ENCODE assay signal across 10 cellular contexts in genomic region chr1:229479660-229480399, GRCh38. TPM values are rescaled to one million over a fixed set of nuclear protein-coding genes. Genes with fewer than 3 reads are reported as not detected.
DNase-seq lines count a peak whose midpoint lies in the region; ATAC-seq and TF ChIP-seq lines count a peak whose summit lies in the region.
"Had no signal": no experiment of that assay in that cellular context is flagged by ENCODE, and none has a peak within 500 bp of the region (broad histone marks: within the 10 kb centered on the region; RNA-seq: fewer than 3 reads in every experiment).

No MANE protein-coding gene starts in this region.

- peak; percentile 69 for DNase-seq in GM12864 (ENCODE audit: low read depth)
- DNase-seq in activated naive CD8-positive, alpha-beta T cell treated with anti-CD3 and anti-CD28 coated beads, Interleukin-2, amount 50 U/mL, for 24 hours, result no peak
- DNase-seq in colonic mucosa, result no peak
- DNase-seq in omental fat pad (ENCODE audit: low spot score), result no peak
- no peak for DNase-seq in left colon
- DNase-seq in mesothelial cell of epicardium (ENCODE audit: low spot score in 2 of 2, unreplicated experiment in 2 of 2), result no peak
- DNase-seq: DMS153 had no signal

- no peaks in the 10 kb centered on the region for H3K9me3 ChIP-seq in colonic mucosa

- no peaks in the 10 kb centered on the region for H3K27me3 Mint-ChIP-seq in activated naive CD8-positive, alpha-beta T cell treated with anti-CD3 and anti-CD28 coated beads, Interleukin-2, amount 50 U/mL, for 24 hours
- no peaks in the 10 kb centered on the region for H3K27me3 Mint-ChIP-seq in mesothelial cell of epicardium (ENCODE audit: low read depth)

- H3K36me3 ChIP-seq in colonic mucosa, result no peaks in the 10 kb centered on the region

- TF ChIP-seq CTCF in GM12864 (IDR thresholded peaks at IDR 0.05; ENCODE audit: low read depth, low read length, missing control alignments) (no peak), colonic mucosa (IDR thresholded peaks at IDR 0.05) (no peak), omental fat pad (IDR thresholded peaks at IDR 0.05) (no peak), mesothelial cell of epicardium (IDR thresholded peaks at IDR 0.05; ENCODE audit: unreplicated experiment) (no peak)

- no peaks in the 10 kb centered on the region for H3K27me3 ChIP-seq in colonic mucosa

- H3K27ac ChIP-seq in colonic mucosa, result no peak overlapping the region

- H3K9me3 Mint-ChIP-seq in activated naive CD8-positive, alpha-beta T cell treated with anti-CD3 and anti-CD28 coated beads, Interleukin-2, amount 50 U/mL, for 24 hours, result no peaks in the 10 kb centered on the region
- no peaks in the 10 kb centered on the region for H3K9me3 Mint-ChIP-seq in mesothelial cell of epicardium
- H3K9me3 Mint-ChIP-seq: T-helper 2 cell treated with Interferon-gamma antibody and Interleukin-4, amounts not matched to agents 5 μg/mL and 100 μg/mL, for 36 hours had no signal

- H3K4me3 Mint-ChIP-seq in activated naive CD8-positive, alpha-beta T cell treated with anti-CD3 and anti-CD28 coated beads, Interleukin-2, amount 50 U/mL, for 24 hours, result no peak overlapping the region
- H3K4me3 Mint-ChIP-seq in mesothelial cell of epicardium, result no peak overlapping the region
- H3K4me3 Mint-ChIP-seq: T-helper 2 cell treated with Interferon-gamma antibody and Interleukin-4, amounts not matched to agents 5 μg/mL and 100 μg/mL, for 36 hours had no signal

- H3K27ac Mint-ChIP-seq in activated naive CD8-positive, alpha-beta T cell treated with anti-CD3 and anti-CD28 coated beads, Interleukin-2, amount 50 U/mL, for 24 hours, result peak overlapping the region; percentile 28
- no peak overlapping the region for H3K27ac Mint-ChIP-seq in mesothelial cell of epicardium
- H3K27ac Mint-ChIP-seq: T-helper 2 cell treated with Interferon-gamma antibody and Interleukin-4, amounts not matched to agents 5 μg/mL and 100 μg/mL, for 36 hours had no signal

- H3K4me1 ChIP-seq in colonic mucosa, result no peaks in the 10 kb centered on the region

- H3K4me1 Mint-ChIP-seq in activated naive CD8-positive, alpha-beta T cell treated with anti-CD3 and anti-CD28 coated beads, Interleukin-2, amount 50 U/mL, for 24 hours, result peaks cover 19% of the 10 kb centered on the region
- no peaks in the 10 kb centered on the region for H3K4me1 Mint-ChIP-seq in mesothelial cell of epicardium

- H3K9ac ChIP-seq in colonic mucosa (ENCODE audit: low read depth in 2 of 2, low read length in 2 of 2), result no peak overlapping the region

- H3K4me3 ChIP-seq in GM12864 (ENCODE audit: low read depth, low read length), result no peak overlapping the region
- no peak overlapping the region for H3K4me3 ChIP-seq in colonic mucosa

- intact Hi-C loops in colonic mucosa (cut with DNase I) (loop anchor here (5.0 kb wide), 1 partner anchor 223 kb away; no protein-coding TSS in a partner anchor), left colon (cut with DNase I, micrococcal nuclease) (loop anchor here (5.0 to 10.0 kb wide), 2 partner anchors 223 to 225 kb away; no protein-coding TSS in a partner anchor)

- ATAC-seq in GM19463 (IDR thresholded peaks at IDR 0.05; ENCODE audit: unreplicated experiment), result peak; percentile 66
- ATAC-seq in HG03108 (IDR thresholded peaks at IDR 0.05; ENCODE audit: unreplicated experiment), result peak; percentile 69
- ATAC-seq in activated naive CD8-positive, alpha-beta T cell treated with anti-CD3 and anti-CD28 coated beads, Interleukin-2, amount 50 U/mL, for 24 hours, result peak; percentile 46
- ATAC-seq in omental fat pad (ENCODE audit: low FRiP score), result no peak
- ATAC-seq in left colon, result no peak

- H3K36me3 Mint-ChIP-seq in activated naive CD8-positive, alpha-beta T cell treated with anti-CD3 and anti-CD28 coated beads, Interleukin-2, amount 50 U/mL, for 24 hours (ENCODE audit: low read depth), result peaks cover 48% of the 10 kb centered on the region
- H3K36me3 Mint-ChIP-seq in mesothelial cell of epicardium, result peaks cover 43% of the 10 kb centered on the region

RNA-seq across cellular contexts. Expression of gene NUP133, which starts 28.3 kb away (rescaled TPM):
- total RNA-seq in colonic mucosa (10 to 100 TPM; 25.9 to 37.8 TPM), omental fat pad (10 to 100 TPM; 18.6 to 40.5 (median 24.6) TPM), left colon (10 to 100 TPM; 18.5 to 23.0 TPM), mesothelial cell of epicardium (50.9 to 51.8 TPM (median 51.7 TPM) in 3 replicates)

RNA-seq across cellular contexts. Expression of gene ACTA1, which starts 45.9 kb away (rescaled TPM):
- total RNA-seq in colonic mucosa, result 1 to 10 TPM in 1 of 2 donors, not detected in 1; 2.4 TPM
- total RNA-seq in omental fat pad, result under 1 TPM in 1 of 4 donors, not detected in 3; 0.56 TPM
- total RNA-seq in left colon, result not detected
- total RNA-seq in mesothelial cell of epicardium, result 3.6 to 4.1 TPM (median 3.9 TPM) in 3 replicates

Comparison
In these comparisons a context has a peak if more than half of its experiments do, and no peak if none do; other contexts are left out.
1. ATAC-seq: peak in GM19463 (single experiment), HG03108 (single experiment) and activated naive CD8-positive, alpha-beta T cell treated with anti-CD3 and anti-CD28 coated beads, Interleukin-2, amount 50 U/mL, for 24 hours (single experiment); none in omental fat pad (single experiment) and left colon (single experiment).